In genomic region chr12:99433155-99433554, GRCh38 we compare ENCODE assay signal across 23 cellular contexts.
A peak's percentile ranks its signal among the peaks of the same experiment; 100 is the strongest.
DNase-seq lines count a peak whose midpoint lies in the region; ATAC-seq, FAIRE-seq and TF ChIP-seq lines count a peak whose summit lies in the region.
"Had no signal": no experiment of that assay in that cellular context is flagged by ENCODE, and none has a peak within 500 bp of the region (broad histone marks: within the 10 kb centered on the region; RNA-seq: fewer than 3 reads in every experiment).

No MANE protein-coding gene starts in this region.

- H3K9me3 ChIP-seq in HEK293 (ENCODE audit: control insufficient read depth, insufficient read depth, low read depth, low read length) (no peaks in the 10 kb centered on the region), K562 (replicated peaks; ENCODE audit: control insufficient read depth, insufficient read depth, low read depth, low read length) (no peaks in the 10 kb centered on the region), gastroesophageal sphincter (no peaks in the 10 kb centered on the region)
- H3K9me3 ChIP-seq: BE2C, BLaER1 had no signal

- no peaks in the 10 kb centered on the region for H3K36me3 ChIP-seq in HEK293 (ENCODE audit: control insufficient read depth in 2 of 2, insufficient read depth in 1 of 2, low read length in 2 of 2)
- no peaks in the 10 kb centered on the region for H3K36me3 ChIP-seq in K562 (ENCODE audit: control insufficient read depth, insufficient read depth, low read length)
- H3K36me3 ChIP-seq in gastroesophageal sphincter = no peaks in the 10 kb centered on the region
- H3K36me3 ChIP-seq: BE2C had no signal

- intact Hi-C loops in K562 (cut with micrococcal nuclease) = no loop called here

- CTCF ChIA-PET in HEK293 (lab: Yijun Ruan, JAX) = interaction anchor here (0.9 kb wide), 1 partner anchor 334 kb away, joined by 3 read pairs; no protein-coding TSS in a partner anchor
- CTCF ChIA-PET in K562 (lab: Yijun Ruan, JAX; ENCODE audit: low intra/inter-chr PET ratio) = no interaction called here

- H3K9ac ChIP-seq in K562 (ENCODE audit: insufficient read depth in 1 of 2, low read depth in 2 of 2, low read length in 2 of 2) = no peak overlapping the region
- H3K9ac ChIP-seq: BLaER1 had no signal

- ATAC-seq in K562 (no peak), gastroesophageal sphincter (no peak)

- TF ChIP-seq EP300 in K562 (IDR thresholded peaks at IDR 0.05; ENCODE audit: low read length) (no peak), gastroesophageal sphincter (IDR thresholded peaks at IDR 0.05) (no peak)

- TF ChIP-seq POLR2A in K562 (conservative IDR thresholded peaks at IDR 0.05) (no peak), gastroesophageal sphincter (IDR thresholded peaks at IDR 0.05) (no peak)

- BruUV-seq in K562 (replicated peaks; lab: Mats Ljungman, UMichigan) = no TSS peak

- no peaks in the 10 kb centered on the region for H3K79me2 ChIP-seq in K562 (ENCODE audit: control insufficient read depth, insufficient read depth, low read length)

- H3K4me2 ChIP-seq in K562 (ENCODE audit: insufficient read depth, low read length) = no peak overlapping the region
- H3K4me2 ChIP-seq: BLaER1 had no signal

- H4K20me1 ChIP-seq in K562 (replicated peaks; ENCODE audit: control insufficient read depth, insufficient read depth, low read length) = no peaks in the 10 kb centered on the region
- H4K20me1 ChIP-seq: BLaER1 had no signal

- POLR2A ChIA-PET in HEK293 (lab: Yijun Ruan, JAX) = no interaction called here
- POLR2A ChIA-PET in K562 (lab: Yijun Ruan, JAX) = no interaction called here

- no peak for TF ChIP-seq RAD21 in K562 (CRISPR knock-in tag; conservative IDR thresholded peaks at IDR 0.05 in 1 of 2, IDR thresholded peaks at IDR 0.05 in 1 of 2)

- TF ChIP-seq CTCF in HEK293 (tag by site-specific recombination; IDR thresholded peaks at IDR 0.05) (no peak), K562 (IDR thresholded peaks at IDR 0.05 in 2 of 3, conservative IDR thresholded peaks at IDR 0.05 in 1 of 3; ENCODE audit: insufficient read depth in 2 of 3, low read depth in 1 of 3, low read length in 3 of 3) (no peak), gastroesophageal sphincter (IDR thresholded peaks at IDR 0.05) (no peak)

- H3K4me3 ChIP-seq in HEK293 (ENCODE audit: low read depth, low read length) = no peak overlapping the region
- H3K4me3 ChIP-seq in K562 = no peak overlapping the region
- H3K4me3 ChIP-seq in gastroesophageal sphincter = no peak overlapping the region
- H3K4me3 ChIP-seq: BLaER1 had no signal

- H2AFZ ChIP-seq in K562 (ENCODE audit: low read depth, low read length) = no peak overlapping the region

- no peaks in the 10 kb centered on the region for H3K4me1 ChIP-seq in HEK293 (ENCODE audit: control insufficient read depth, insufficient read depth, low read length)
- no peaks in the 10 kb centered on the region for H3K4me1 ChIP-seq in K562 (replicated peaks in 1 of 2; ENCODE audit: control insufficient read depth in 2 of 2, insufficient read depth in 2 of 2, low read length in 2 of 2)
- no peaks in the 10 kb centered on the region for H3K4me1 ChIP-seq in gastroesophageal sphincter
- H3K4me1 ChIP-seq: BE2C had no signal

- WGBS in K562 (ENCODE audit: insufficient coverage, low coverage, missing lambda C conversion rate) = 5% methylated on average over 1 of the region's 1 CpG
- 100% methylated on average over 1 of the region's 1 CpG for WGBS in gastroesophageal sphincter (ENCODE audit: low coverage in 1 of 2), 2 donors

- FAIRE-seq in GM19239 (lab: Jason Lieb, UNC) (peak; percentile 83), K562 (lab: Jason Lieb, UNC) (no peak)
- FAIRE-seq: A204.1, GM12891 had no signal

- DNase-seq in GM19239 (ENCODE audit: insufficient read length, low spot score) (no peak), K562 (ENCODE audit: extremely low read depth in 1 of 4, low spot score in 3 of 4) (no peak), GM19240 (ENCODE audit: insufficient read length, low spot score) (no peak)
- DNase-seq: 8988T; ACHN; BE2C; C1 segment of cervical spinal cord; CD4-positive, alpha-beta memory T cell; CD4-positive, CD25-positive, alpha-beta regulatory T cell; CD8-positive, alpha-beta memory T cell; COR-L47; DMS 273 treated with DMSO at 0.1 percent for 48 hours; DMS153; DMS53; DMS79; DND-41; EL; GDM1 had no signal

- in situ Hi-C loops in K562 (cut with MboI) = no loop called here

- no peaks in the 10 kb centered on the region for H3K9me1 ChIP-seq in K562 (ENCODE audit: control insufficient read depth, insufficient read depth, low read length)

- H3K27ac ChIP-seq in HEK293 (ENCODE audit: extremely low read depth, low read depth, low read length) (no peak overlapping the region), K562 (ENCODE audit: extremely low read depth, low read depth, low read length) (no peak overlapping the region), gastroesophageal sphincter (no peak overlapping the region)
- H3K27ac ChIP-seq: BLaER1 had no signal

- H3K27me3 ChIP-seq in K562 (ENCODE audit: control insufficient read depth in 2 of 2, insufficient read depth in 2 of 2, low read length in 2 of 2) (no peaks in the 10 kb centered on the region), gastroesophageal sphincter (no peaks in the 10 kb centered on the region)
- H3K27me3 ChIP-seq: BE2C, BLaER1 had no signal

TF ChIP-seq in HEK293, 187 proteins besides CTCF, POLR2A, EP300 and RAD21 (continues in another document):
- TF ChIP-seq ATF2 (tag by site-specific recombination; IDR thresholded peaks at IDR 0.05; ENCODE audit: low read depth) = peak; percentile 41; the same call in 1 of the 2 replicates

TF ChIP-seq in K562, 482 proteins besides CTCF, POLR2A, EP300 and RAD21:
- TF ChIP-seq ZNF699 (CRISPR knock-in tag; IDR thresholded peaks at IDR 0.05; ENCODE audit: insufficient replicate concordance) = no peak
- no peak for TF ChIP-seq ZNF589 (CRISPR knock-in tag; IDR thresholded peaks at IDR 0.05; ENCODE audit: low read depth)
- no peak for TF ChIP-seq CEBPB (tag; IDR thresholded peaks at IDR 0.05)
- TF ChIP-seq ZNF57 (CRISPR knock-in tag; IDR thresholded peaks at IDR 0.05) = no peak
- TF ChIP-seq ATF3 (IDR thresholded peaks at IDR 0.05) = peak; percentile 15; the same call in 1 of the 2 replicates
- no peak for TF ChIP-seq ATF3 (CRISPR knock-in tag; conservative IDR thresholded peaks at IDR 0.05)
TF ChIP-seq in K562: peak in this region for 1.
